ENCODE assay signal across 8 cellular contexts in the genomic region with DNA sequence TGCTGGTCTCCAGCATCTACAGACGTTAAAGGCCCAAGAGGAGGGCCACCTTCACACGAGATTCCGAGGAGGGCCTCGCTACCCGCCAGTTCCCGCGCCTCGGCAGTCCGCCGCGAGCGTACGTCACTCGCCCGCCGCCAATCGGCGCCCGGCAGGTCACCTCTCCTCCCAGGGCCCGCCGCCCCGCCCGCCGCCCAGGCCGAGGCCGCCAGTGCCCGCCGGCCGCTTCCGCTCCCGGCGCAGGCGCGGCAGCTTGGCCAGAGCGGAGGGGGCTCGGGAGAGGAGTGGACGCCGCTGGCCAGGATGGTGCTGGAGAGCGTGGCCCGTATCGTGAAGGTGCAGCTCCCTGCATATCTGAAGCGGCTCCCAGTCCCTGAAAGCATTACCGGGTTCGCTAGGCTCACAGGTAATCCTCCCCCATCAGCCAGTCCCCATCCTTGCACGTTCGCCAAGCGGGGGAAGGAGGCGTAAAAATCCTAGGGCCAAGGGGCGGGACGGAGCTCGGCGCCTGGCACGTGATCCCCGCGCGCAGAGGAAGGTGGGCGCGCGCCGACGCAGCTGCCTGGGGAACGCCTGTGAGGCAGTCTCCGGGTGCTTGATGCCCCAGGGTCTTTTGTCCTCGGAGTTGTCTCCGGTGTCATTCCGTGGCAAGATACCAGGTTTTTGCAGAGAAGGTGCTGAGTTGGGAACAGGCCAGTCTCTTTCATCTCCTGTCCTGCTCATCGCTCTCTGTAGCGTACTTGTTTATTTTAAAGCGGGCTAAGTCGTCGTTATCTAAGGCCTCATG. TPM values are rescaled to one million over a fixed set of nuclear protein-coding genes. Genes with fewer than 3 reads are reported as not detected.
A peak's percentile ranks its signal among the peaks of the same experiment; 100 is the strongest.
DNase-seq lines count a peak whose midpoint lies in the region; ATAC-seq and TF ChIP-seq lines count a peak whose summit lies in the region.

A gene with protein sequence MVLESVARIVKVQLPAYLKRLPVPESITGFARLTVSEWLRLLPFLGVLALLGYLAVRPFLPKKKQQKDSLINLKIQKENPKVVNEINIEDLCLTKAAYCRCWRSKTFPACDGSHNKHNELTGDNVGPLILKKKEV (plus strand): TSS at position 211 of the 787 bp plus-strand sequence. CDS start 93 bp downstream, at position 304.

- peak within 1 kb of the TSS; percentile 67 to 80 for H3K4me3 ChIP-seq in cardiac fibroblast (replicated peaks in 1 of 2; ENCODE audit: low read depth in 2 of 2, low read length in 2 of 2)

- H3K4me1 Mint-ChIP-seq in activated B cell treated with CpG ODN at 0.5 μM for 24 hours (peaks cover 51% of the 10 kb centered on the region), immature natural killer cell (peaks cover 36 to 77% of the 10 kb centered on the region in 2 donors)

- CTCF ChIA-PET in activated B cell treated with CpG ODN at 0.5 μM for 24 hours (lab: Charles Lee), result interaction anchor here (1.5 to 2.3 kb wide), 2 partner anchors 10 to 41 kb away, joined by 3 to 14 read pairs; a partner anchor contains a TSS

- H3K27ac Mint-ChIP-seq in activated B cell treated with CpG ODN at 0.5 μM for 24 hours (peak within 1 kb of the TSS; percentile 97), immature natural killer cell (peak within 1 kb of the TSS; percentile 97 to 100 (median 98))

- POLR2A ChIA-PET in activated B cell treated with CpG ODN at 0.5 μM for 24 hours (lab: Charles Lee), result interaction anchor here (0.6 to 3.6 kb wide), 15 partner anchors 8 to 524 kb away, joined by 3 to 263 read pairs (median 4); a partner anchor contains a TSS

- intact Hi-C loops in activated B cell treated with CpG ODN at 0.5 μM for 24 hours (cut with micrococcal nuclease), result loop anchor here (1.0 to 10.0 kb wide), 9 partner anchors 41 to 524 kb away; a partner anchor contains a TSS

- DNase-seq in AG09319 (ENCODE audit: extremely low read depth, low read depth), result peak; percentile 74
- peak; percentile 88 for DNase-seq in NCI-H345 (lab: John Stamatoyannopoulos, UW)
- peak; percentile 91 for DNase-seq in activated B cell treated with CpG ODN at 0.5 μM for 24 hours
- DNase-seq in cardiac fibroblast (ENCODE audit: low read depth in 2 of 2), result peak; percentile 90 to 94
- peak; percentile 94 to 95 (median 94) for DNase-seq in immature natural killer cell
- peak; percentile 78 for DNase-seq in smooth muscle cell of the brain vasculature (ENCODE audit: low read depth, low spot score)

- ATAC-seq in GM19025 (IDR thresholded peaks at IDR 0.05; ENCODE audit: low read depth, unreplicated experiment) (peak; percentile 85), HG03280 (IDR thresholded peaks at IDR 0.05; ENCODE audit: unreplicated experiment) (peak; percentile 83), activated B cell treated with CpG ODN at 0.5 μM for 24 hours (ENCODE audit: low read depth) (peak; percentile 86)

- peaks cover 15% of the 10 kb centered on the region for H3K36me3 Mint-ChIP-seq in activated B cell treated with CpG ODN at 0.5 μM for 24 hours (ENCODE audit: low read depth)
- peaks cover 0 to 5% (median 0%) of the 10 kb centered on the region in 3 donors for H3K36me3 Mint-ChIP-seq in immature natural killer cell

- H3K4me3 Mint-ChIP-seq in activated B cell treated with CpG ODN at 0.5 μM for 24 hours (peak within 1 kb of the TSS; percentile 97), immature natural killer cell (peak within 1 kb of the TSS; percentile 90 to 99 (median 93))

- TF ChIP-seq CTCF in AG09319 (IDR thresholded peaks at IDR 0.05; ENCODE audit: low read depth, low read length) (no peak), activated B cell treated with CpG ODN at 0.5 μM for 24 hours (IDR thresholded peaks at IDR 0.05) (no peak), cardiac fibroblast (IDR thresholded peaks at IDR 0.05; ENCODE audit: low read depth, low read length) (no peak)

- H3K27me3 Mint-ChIP-seq in activated B cell treated with CpG ODN at 0.5 μM for 24 hours (no peaks in the 10 kb centered on the region), immature natural killer cell (ENCODE audit: low read depth in 3 of 3) (peaks cover 6 to 13% (median 7%) of the 10 kb centered on the region in 3 donors)

- H3K9me3 Mint-ChIP-seq in activated B cell treated with CpG ODN at 0.5 μM for 24 hours (no peaks in the 10 kb centered on the region), immature natural killer cell (no peaks in the 10 kb centered on the region)

RNA-seq across cellular contexts. Expression of the gene that starts here (rescaled TPM):
- 12.6 and 13.7 TPM in 2 replicates for total RNA-seq in activated B cell treated with CpG ODN at 0.5 μM for 24 hours
- 10 to 100 TPM; 33.1 to 36.9 (median 34.9) TPM for polyA plus RNA-seq in immature natural killer cell

Comparison
In these comparisons a context has a peak if more than half of its experiments do, and no peak if none do; other contexts are left out.
1. Peak in every context shown above with its lines: DNase-seq, ATAC-seq and H3K4me3 ChIP-seq.